11 cellular contexts compared by ENCODE assay signal in the genomic region with DNA sequence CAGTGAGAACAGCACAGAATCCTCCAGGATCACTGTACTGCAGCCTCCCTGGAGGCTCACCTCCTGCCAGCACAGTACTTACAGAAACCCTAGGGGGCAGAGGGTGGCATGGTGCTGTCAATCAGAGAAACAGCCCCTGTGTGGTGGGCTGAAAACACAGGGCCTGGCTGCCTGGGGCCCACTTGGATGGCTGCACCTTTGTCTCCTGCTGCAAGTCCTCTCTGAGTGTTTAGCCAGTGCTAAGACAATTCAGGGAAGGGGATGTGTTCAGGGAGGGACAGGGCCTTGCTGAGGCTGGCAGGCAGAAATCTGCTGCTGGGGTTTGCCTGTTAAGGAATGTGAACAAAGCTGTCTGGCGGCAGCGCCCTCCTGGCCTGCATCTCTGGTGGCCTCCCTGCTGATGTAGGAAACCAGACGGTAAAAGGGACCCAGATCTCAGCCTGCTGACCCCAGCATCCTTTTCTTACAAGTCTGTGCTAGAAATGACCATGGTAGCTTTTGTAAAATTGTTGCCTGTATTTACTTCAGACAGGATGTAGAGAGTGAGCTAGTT. TPM values are rescaled to one million over a fixed set of nuclear protein-coding genes. Genes with fewer than 3 reads are reported as not detected.
A peak's percentile ranks its signal among the peaks of the same experiment; 100 is the strongest.
DNase-seq lines count a peak whose midpoint lies in the region; ATAC-seq, FAIRE-seq and TF ChIP-seq lines count a peak whose summit lies in the region.
"Had no signal": no experiment of that assay in that cellular context is flagged by ENCODE, and none has a peak within 500 bp of the region (broad histone marks: within the 10 kb centered on the region; RNA-seq: fewer than 3 reads in every experiment).

No MANE protein-coding gene starts in this region.

- peak overlapping the region; percentile 10 for H3K56ac ChIP-seq in mesendoderm (ENCODE audit: low read length)

- H3K79me2 ChIP-seq in GM12878 (ENCODE audit: control insufficient read depth, insufficient read depth, low read length), result peaks cover 21% of the 10 kb centered on the region
- H3K79me2 ChIP-seq in mesendoderm (ENCODE audit: control insufficient read depth, insufficient read depth, low read length), result peaks cover 66% of the 10 kb centered on the region

- SMC1A ChIA-PET in GM12878 (lab: Charles Lee; ENCODE audit: uncharacterized antibody, unreplicated experiment), result no interaction called here

- no peak overlapping the region for H3K9ac ChIP-seq in GM12878 (ENCODE audit: control insufficient read depth, insufficient read depth, low read length)
- no peak overlapping the region for H3K9ac ChIP-seq in mesendoderm (ENCODE audit: low read length)
- H3K9ac ChIP-seq in stomach smooth muscle (ENCODE audit: low read length in 2 of 2), result no peak overlapping the region

- peak; percentile 53 for DNase-seq in activated effector memory CD4-positive, alpha-beta T cell treated with anti-CD3 and anti-CD28 coated beads, Interleukin-2, amount 50 U/mL, for 16 hours
- DNase-seq in activated effector memory CD4-positive, alpha-beta T cell treated with Interleukin-2 at 50 U/mL for 16 hours, result no peak
- DNase-seq in GM12878 (ENCODE audit: low read depth, low spot score) (no peak), mesendoderm (no peak), LoVo (ENCODE audit: low spot score) (no peak), medulla oblongata (ENCODE audit: extremely low spot score) (no peak)
- DNase-seq in stimulated activated CD4-positive, alpha-beta T cell treated with anti-CD3 and anti-CD28 coated beads, Interleukin-12 subunit alpha, Interleukin-12 subunit beta, amount 100 ng/mL, for 4 hours, result no peak
- DNase-seq: T1000, uterus had no signal

- WGBS in GM12878 (ENCODE audit: insufficient coverage, insufficient replicate concordance, low lambda C conversion rate, missing lambda C conversion rate), result 89% methylated on average over 3 of the region's 3 CpGs
- WGBS in mesendoderm (ENCODE audit: extremely low coverage, insufficient coverage, low lambda C conversion rate), result no CpG with 5 or more reads among the region's 3 CpGs

- no TSS peak for BruUV-seq in GM12878 (replicated peaks; lab: Mats Ljungman, UMichigan)

- peaks cover 40% of the 10 kb centered on the region for H3K79me1 ChIP-seq in mesendoderm (ENCODE audit: low read length)

- intact Hi-C loops in GM12878 (cut with micrococcal nuclease; ENCODE audit: unreplicated experiment), result no loop called here

- in situ Hi-C loops in GM12878 (cut with MboI), result no loop called here

- H3K9me3 ChIP-seq in GM12878 (replicated peaks; ENCODE audit: control insufficient read depth, insufficient read depth, low read length) (no peaks in the 10 kb centered on the region), stomach smooth muscle (ENCODE audit: control insufficient read depth in 2 of 2, low read length in 2 of 2) (no peaks in the 10 kb centered on the region)
- H3K9me3 ChIP-seq: neutrophil, uterus had no signal

- ATAC-seq in GM12878, result no peak

- CTCF ChIA-PET in GM12878 (lab: Yijun Ruan, JAX), result interaction anchor here (0.8 kb wide), 1 partner anchor 41 kb away, joined by 3 read pairs; no protein-coding TSS in a partner anchor

- no peak overlapping the region for H4K5ac ChIP-seq in mesendoderm (ENCODE audit: low read length)

- 0 out of 2 replicates have a peak, but pooled peaks have one; percentile 15 for TF ChIP-seq POLR2A in GM12878 (IDR thresholded peaks at IDR 0.05; ENCODE audit: low read depth, low read length)

- H3K4me1 ChIP-seq in GM12878 (ENCODE audit: control insufficient read depth, insufficient read depth, low read length) (no peaks in the 10 kb centered on the region), mesendoderm (ENCODE audit: control insufficient read depth, low read depth, low read length) (peaks cover 4% of the 10 kb centered on the region), stomach smooth muscle (ENCODE audit: control insufficient read depth, insufficient read depth, low read length) (peaks cover 30% of the 10 kb centered on the region)
- H3K4me1 ChIP-seq: uterus had no signal

- no peak overlapping the region for H3K4ac ChIP-seq in mesendoderm (ENCODE audit: low read depth, low read length)

- FAIRE-seq in GM12878 (lab: Jason Lieb, UNC), result no peak

- H3K18ac ChIP-seq in mesendoderm (ENCODE audit: low read length), result no peak overlapping the region

- RAD21 ChIA-PET in GM12878 (lab: Charles Lee; ENCODE audit: unreplicated experiment), result no interaction called here

- H3K4me3 ChIP-seq in GM12878 (no peak overlapping the region), mesendoderm (ENCODE audit: low read length) (no peak overlapping the region), stomach smooth muscle (ENCODE audit: low read length in 2 of 2) (no peak overlapping the region)
- H3K4me3 ChIP-seq: uterus had no signal

- H3K36me3 ChIP-seq in GM12878 (ENCODE audit: control insufficient read depth in 2 of 2, insufficient read depth in 2 of 2, low read length in 1 of 2) (peaks cover 32 to 39% of the 10 kb centered on the region in 2 experiments), mesendoderm (ENCODE audit: control insufficient read depth, insufficient read depth, low read length) (peaks cover 29% of the 10 kb centered on the region), stomach smooth muscle (ENCODE audit: control insufficient read depth in 2 of 2, insufficient read depth in 2 of 2, low read length in 2 of 2) (peaks cover 45 to 48% of the 10 kb centered on the region in 2 donors)
- H3K36me3 ChIP-seq: uterus had no signal

- no peak overlapping the region for H2AK5ac ChIP-seq in mesendoderm (ENCODE audit: low read length)

- H3K23ac ChIP-seq in mesendoderm (ENCODE audit: low read length), result no peak overlapping the region

- peaks cover 3% of the 10 kb centered on the region; the same call in 1 of the 2 replicates for H4K20me1 ChIP-seq in GM12878 (ENCODE audit: control insufficient read depth, insufficient read depth)

- no peak for TF ChIP-seq EP300 in GM12878 (IDR thresholded peaks at IDR 0.05; ENCODE audit: borderline replicate concordance in 1 of 2, control insufficient read depth in 1 of 2, low read depth in 2 of 2, low read length in 2 of 2)

- no peak overlapping the region for H2AFZ ChIP-seq in GM12878 (ENCODE audit: control insufficient read depth, low read depth, low read length)

- no peak overlapping the region for H4K8ac ChIP-seq in mesendoderm (ENCODE audit: low read depth, low read length)

- POLR2A ChIA-PET in GM12878 (lab: Charles Lee), result interaction anchor here (1.3 kb wide), 1 partner anchor 60 kb away, joined by 5 read pairs; no protein-coding TSS in a partner anchor

- TF ChIP-seq RAD21 in GM12878 (IDR thresholded peaks at IDR 0.05; ENCODE audit: insufficient read depth, low read depth, low read length), result no peak

- no peak overlapping the region for H2BK15ac ChIP-seq in mesendoderm (replicated peaks; ENCODE audit: low read depth)

- H3K4me2 ChIP-seq in GM12878 (ENCODE audit: control insufficient read depth, insufficient read depth) (no peak overlapping the region), mesendoderm (ENCODE audit: low read length) (no peak overlapping the region)

- H3K27me3 ChIP-seq in GM12878 (replicated peaks in 1 of 2; ENCODE audit: control insufficient read depth in 2 of 2, insufficient read depth in 2 of 2, low read length in 1 of 2) (no peaks in the 10 kb centered on the region), mesendoderm (ENCODE audit: insufficient read depth, low read length, poor library complexity) (no peaks in the 10 kb centered on the region), stomach smooth muscle (ENCODE audit: control insufficient read depth in 1 of 2, insufficient read depth in 2 of 2, low read length in 2 of 2) (no peaks in the 10 kb centered on the region)
- H3K27me3 ChIP-seq: neutrophil, uterus had no signal

- TF ChIP-seq CTCF in GM12878 (IDR thresholded peaks at IDR 0.05 in 2 of 3, conservative IDR thresholded peaks at IDR 0.05 in 1 of 3; ENCODE audit: control insufficient read depth in 2 of 3, extremely low read depth in 1 of 3, insufficient read depth in 1 of 3, low read depth in 3 of 3, low read length in 3 of 3), result no peak

- no peak overlapping the region for H3K27ac ChIP-seq in GM12878 (ENCODE audit: control insufficient read depth, insufficient read depth)
- H3K27ac ChIP-seq in mesendoderm (ENCODE audit: low read depth, low read length), result peak overlapping the region; percentile 24
- H3K27ac ChIP-seq in stomach smooth muscle (ENCODE audit: low read length), result peak overlapping the region; percentile 31
- H3K27ac ChIP-seq: neutrophil, uterus had no signal

- no peak overlapping the region for H2BK120ac ChIP-seq in mesendoderm (ENCODE audit: low read depth, low read length)

- H2BK5ac ChIP-seq in mesendoderm (ENCODE audit: low read length), result no peak overlapping the region

TF ChIP-seq in GM12878, 131 proteins besides CTCF, POLR2A, EP300 and RAD21 (continues in another document):
- TF ChIP-seq CHD1 (IDR thresholded peaks at IDR 0.05; ENCODE audit: low read depth, low read length) (no peak), HDAC6 (IDR thresholded peaks at IDR 0.05; ENCODE audit: unreplicated experiment) (no peak), EGR1 (IDR thresholded peaks at IDR 0.05; ENCODE audit: borderline replicate concordance in 1 of 2, low read depth in 2 of 2, low read length in 2 of 2) (no peak), CBX3 (IDR thresholded peaks at IDR 0.05; ENCODE audit: borderline replicate concordance, low read depth) (no peak)

RNA-seq across cellular contexts. Expression of a gene that starts 39.5 kb away (rescaled TPM):
- 179 and 186 TPM in 2 replicates for total RNA-seq in GM12878 (2013; cell fraction: nucleolus; rRNA removed)
- total RNA-seq in GM12878 (2014; rRNA removed) (27.8 and 32.0 TPM in 2 replicates), GM12878 (2014; rRNA removed; fragmentation: Illumina TruSeq; extraction: Trizol) (21.2 and 21.6 TPM in 2 replicates), GM12878 (2021) (150 and 155 TPM in 2 replicates)
- polyA plus RNA-seq in GM12878 (2011; ENCODE audit: low read depth), result 45.8 TPM
- polyA plus RNA-seq in GM12878 (2011; rRNA removed) (17.9 and 24.9 TPM in 2 replicates), GM12878 (2014; fragmentation: Illumina TruSeq; extraction: Trizol) (48.9 and 66.0 TPM in 2 replicates), GM12878 (2014; fragmentation: Nextera tagmentation; extraction: Ambion mirVana) (1 to 10 TPM in 1 of 2 experiments, under 1 TPM in 1; 0.84 to 2.0 TPM), GM12878 (2014; rRNA removed) (57.6 and 67.4 TPM in 2 replicates), GM12878 (2016; fragmentation: Nextera tagmentation; extraction: Ambion mirVana) (10 to 100 TPM; 28.0 to 29.3 TPM)
- 21.0 and 25.4 TPM in 2 replicates for polyA plus RNA-seq in GM12878 (2011; cell fraction: cytosol; rRNA removed)
- 79.4 and 91.6 TPM in 2 replicates for polyA plus RNA-seq in GM12878 (2011; cell fraction: nucleus; rRNA removed)
- 53.4 and 80.1 TPM in 2 replicates for polyA plus RNA-seq in GM12878 (2012)
- 55.0 and 58.4 TPM in 2 replicates for polyA minus RNA-seq in GM12878 (2011; rRNA and poly(A)+ RNA removed)
- polyA minus RNA-seq in GM12878 (2011; cell fraction: cytosol; rRNA and poly(A)+ RNA removed), result 24.6 and 29.8 TPM in 2 replicates
- 19.6 and 36.2 TPM in 2 replicates for polyA minus RNA-seq in GM12878 (2011; cell fraction: nucleus; rRNA and poly(A)+ RNA removed)
- polyA plus RNA-seq in mesendoderm (2013, experiment 1 of 2), result 62.7 TPM
- polyA plus RNA-seq in mesendoderm (2013, experiment 2 of 2), result 70.0 TPM
